ENCODE assay signal across 1 cellular context in the genomic region with DNA sequence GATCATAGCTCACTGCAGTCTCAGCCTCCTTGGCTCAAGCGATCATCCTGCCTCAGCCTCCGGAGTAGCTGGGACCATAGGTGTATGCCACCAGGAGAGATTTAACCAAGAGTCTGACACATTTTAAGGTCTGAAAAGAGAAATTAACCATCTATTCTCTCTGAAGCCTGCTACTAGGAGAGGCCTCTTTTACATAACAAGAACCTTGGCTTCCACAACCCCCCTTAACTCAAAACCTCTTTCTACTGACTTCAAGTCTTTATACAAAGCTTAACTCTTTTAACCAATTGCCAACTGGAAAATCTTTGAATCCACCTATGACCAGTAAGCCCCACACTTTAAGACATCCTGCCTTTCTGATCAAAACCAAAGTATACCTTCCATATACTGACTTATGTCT.
TF ChIP-seq lines count a peak whose summit lies in the region.

No MANE protein-coding gene starts in this region.

TF ChIP-seq in H1, 55 proteins besides CTCF, POLR2A, EP300 and RAD21 (continued from another document):
- TF ChIP-seq, protein P1, sequence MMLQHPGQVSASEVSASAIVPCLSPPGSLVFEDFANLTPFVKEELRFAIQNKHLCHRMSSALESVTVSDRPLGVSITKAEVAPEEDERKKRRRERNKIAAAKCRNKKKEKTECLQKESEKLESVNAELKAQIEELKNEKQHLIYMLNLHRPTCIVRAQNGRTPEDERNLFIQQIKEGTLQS (IDR thresholded peaks at IDR 0.05; ENCODE audit: insufficient read depth, low read depth, low read length), result no peak
- TF ChIP-seq HDAC6 (IDR thresholded peaks at IDR 0.05; ENCODE audit: low read depth, low read length), result no peak
- TF ChIP-seq RBBP5 (IDR thresholded peaks at IDR 0.05; ENCODE audit: borderline replicate concordance, low read depth, low read length), result no peak
